1 cellular context compared by ENCODE assay signal in genomic region chr10:102963237-102963886, GRCh38.
TF ChIP-seq lines count a peak whose summit lies in the region.

No MANE protein-coding gene starts in this region.

TF ChIP-seq in WTC11, 78 proteins besides CTCF, POLR2A, EP300 and RAD21 (continued from another document):
- no peak for TF ChIP-seq AFF4 (CRISPR knock-in tag; IDR thresholded peaks at IDR 0.05; ENCODE audit: borderline replicate concordance)
- no peak for TF ChIP-seq USF1 (CRISPR knock-in tag; IDR thresholded peaks at IDR 0.05)
- no peak for TF ChIP-seq ZBTB21 (CRISPR knock-in tag; IDR thresholded peaks at IDR 0.05; ENCODE audit: borderline replicate concordance)
- TF ChIP-seq ZSCAN18 (CRISPR knock-in tag; IDR thresholded peaks at IDR 0.05): no peak
- TF ChIP-seq ELF4 (CRISPR knock-in tag; IDR thresholded peaks at IDR 0.05; ENCODE audit: low read depth): no peak
- no peak for TF ChIP-seq TCF7 (CRISPR knock-in tag; IDR thresholded peaks at IDR 0.05; ENCODE audit: low read depth)
- no peak for TF ChIP-seq ZNF416 (CRISPR knock-in tag; IDR thresholded peaks at IDR 0.05)
- no peak for TF ChIP-seq PRRX2 (CRISPR knock-in tag; IDR thresholded peaks at IDR 0.05)
- TF ChIP-seq E2F1 (CRISPR knock-in tag; IDR thresholded peaks at IDR 0.05): no peak
- no peak for TF ChIP-seq KAT7 (CRISPR knock-in tag; IDR thresholded peaks at IDR 0.05; ENCODE audit: borderline replicate concordance)
- no peak for TF ChIP-seq SMAD4 (CRISPR knock-in tag; IDR thresholded peaks at IDR 0.05)
- TF ChIP-seq STAT6 (CRISPR knock-in tag; conservative IDR thresholded peaks at IDR 0.05; ENCODE audit: low read depth): no peak
- no peak for TF ChIP-seq NR2C2 (CRISPR knock-in tag; IDR thresholded peaks at IDR 0.05)
- no peak for TF ChIP-seq ZBTB43 (CRISPR knock-in tag; IDR thresholded peaks at IDR 0.05)
- TF ChIP-seq FOXJ3 (CRISPR knock-in tag; IDR thresholded peaks at IDR 0.05; ENCODE audit: borderline replicate concordance): no peak
- no peak for TF ChIP-seq CREB1 (CRISPR knock-in tag; IDR thresholded peaks at IDR 0.05)
- TF ChIP-seq IRF2 (CRISPR knock-in tag; IDR thresholded peaks at IDR 0.05; ENCODE audit: borderline replicate concordance, low read depth): no peak
